Comparison of ENCODE assay signal across 15 cellular contexts in the genomic region with DNA sequence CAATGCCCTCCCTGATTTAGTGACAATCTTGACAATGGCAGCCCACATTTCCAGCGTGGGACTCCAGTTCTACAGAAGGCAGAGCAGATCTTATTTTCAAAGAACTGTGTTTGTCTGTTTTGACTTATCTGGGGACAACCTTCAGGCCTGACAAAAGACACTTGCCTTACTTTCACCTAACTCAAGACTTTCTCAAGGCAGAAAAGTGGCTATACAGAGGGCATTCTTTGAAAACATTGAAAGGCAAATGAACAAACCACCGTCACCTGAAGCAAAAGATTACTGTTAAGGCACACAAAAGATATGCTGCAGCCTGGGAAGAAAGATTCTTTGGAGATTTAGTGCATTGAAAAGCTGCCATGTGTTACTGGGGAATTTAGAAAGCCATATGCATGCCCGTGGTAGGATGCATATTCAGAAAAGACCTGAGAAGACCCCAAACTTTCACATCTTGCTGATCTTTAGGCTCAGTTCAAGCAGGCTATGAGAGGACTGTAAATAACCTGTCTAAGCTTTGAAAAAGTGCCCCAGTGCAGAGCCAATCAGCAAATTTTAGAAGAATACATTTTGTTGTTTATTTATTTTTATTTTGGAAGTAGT.
"Had no signal": no experiment of that assay in that cellular context is flagged by ENCODE, and none has a peak within 500 bp of the region (broad histone marks: within the 10 kb centered on the region; RNA-seq: fewer than 3 reads in every experiment).

No MANE protein-coding gene starts in this region.

- H3K36me3 ChIP-seq: sigmoid colon, spleen, upper lobe of left lung had no signal

- DNase-seq: activated CD4-positive, alpha-beta T cell treated with anti-CD3 and anti-CD28 coated beads for 4 hours; activated CD8-positive, alpha-beta T cell treated with anti-CD3 and anti-CD28 coated beads for 36 hours; activated gamma-delta T cell; activated T-cell treated with anti-CD3 and anti-CD28 coated beads, Interleukin-2, amount 50 U/mL, for 4 hours; kidney glomerular epithelial cell; mesendoderm; natural killer cell; sigmoid colon; spleen; stimulated activated naive CD8-positive, alpha-beta T cell treated with anti-CD3 and anti-CD28 coated beads, Interleukin-15, amount 100 ng/mL, for 72 hours; T-helper 17 cell; upper lobe of left lung had no signal

- ATAC-seq: activated CD8-positive, alpha-beta T cell treated with anti-CD3 and anti-CD28 coated beads for 36 hours; activated naive CD4-positive, alpha-beta T cell treated with anti-CD3 and anti-CD28 coated beads, Interleukin-2, amount 50 U/mL, for 72 hours; activated T-cell treated with anti-CD3 and anti-CD28 coated beads, Interleukin-2, amount 50 U/mL, for 4 hours; esophagus mucosa; natural killer cell; stimulated activated naive CD8-positive, alpha-beta T cell treated with anti-CD3 and anti-CD28 coated beads, Interleukin-15, amount 100 ng/mL, for 72 hours; T-helper 17 cell had no signal

- H3K9me3 ChIP-seq: sigmoid colon, upper lobe of left lung had no signal

- H3K4me1 ChIP-seq: sigmoid colon, spleen, upper lobe of left lung had no signal

- H3K27me3 Mint-ChIP-seq: activated CD8-positive, alpha-beta T cell treated with anti-CD3 and anti-CD28 coated beads for 36 hours; stimulated activated naive CD8-positive, alpha-beta T cell treated with anti-CD3 and anti-CD28 coated beads, Interleukin-15, amount 100 ng/mL, for 72 hours; T-helper 17 cell had no signal

- H3K27me3 ChIP-seq: hepatocyte, sigmoid colon, spleen, upper lobe of left lung had no signal

- H2AFZ ChIP-seq: hepatocyte had no signal

- H3K4me3 ChIP-seq: hepatocyte, sigmoid colon, spleen, upper lobe of left lung had no signal

- H3K4me3 Mint-ChIP-seq: activated CD8-positive, alpha-beta T cell treated with anti-CD3 and anti-CD28 coated beads for 36 hours; activated T-cell treated with anti-CD3 and anti-CD28 coated beads, Interleukin-2, amount 50 U/mL, for 4 hours; natural killer cell; stimulated activated naive CD8-positive, alpha-beta T cell treated with anti-CD3 and anti-CD28 coated beads, Interleukin-15, amount 100 ng/mL, for 72 hours; T-helper 17 cell had no signal

- H3K4me2 ChIP-seq: hepatocyte had no signal

- H3K27ac Mint-ChIP-seq: activated CD8-positive, alpha-beta T cell treated with anti-CD3 and anti-CD28 coated beads for 36 hours; activated naive CD4-positive, alpha-beta T cell treated with anti-CD3 and anti-CD28 coated beads, Interleukin-2, amount 50 U/mL, for 72 hours; natural killer cell; T-helper 17 cell had no signal

- H3K27ac ChIP-seq: hepatocyte, sigmoid colon, spleen, upper lobe of left lung had no signal
